ENCODE assay signal across 1 cellular context in genomic region chr14:105498430-105499255, GRCh38.
TF ChIP-seq lines count a peak whose summit lies in the region.

No MANE protein-coding gene starts in this region.

TF ChIP-seq in HepG2, 621 proteins besides CTCF, POLR2A, EP300 and RAD21 (continued from another document and continues in another):
- TF ChIP-seq BRCA1 (CRISPR knock-in tag; IDR thresholded peaks at IDR 0.05) (no peak), ZNF550 (CRISPR knock-in tag; IDR thresholded peaks at IDR 0.05; ENCODE audit: borderline replicate concordance) (no peak), FOXK2 (IDR thresholded peaks at IDR 0.05) (no peak), HOXA9 (CRISPR knock-in tag; IDR thresholded peaks at IDR 0.05; ENCODE audit: borderline replicate concordance) (no peak), ELK4 (CRISPR knock-in tag; IDR thresholded peaks at IDR 0.05; ENCODE audit: borderline replicate concordance) (no peak), FOXP4 (CRISPR knock-in tag; IDR thresholded peaks at IDR 0.05) (no peak), ZNF136 (CRISPR knock-in tag; IDR thresholded peaks at IDR 0.05; ENCODE audit: low read depth) (no peak), ZNF503 (CRISPR knock-in tag; IDR thresholded peaks at IDR 0.05) (no peak), FOSL1 (CRISPR knock-in tag; IDR thresholded peaks at IDR 0.05; ENCODE audit: borderline replicate concordance) (no peak), NFYB (CRISPR knock-in tag; IDR thresholded peaks at IDR 0.05) (no peak; the same call in 1 of the 2 replicates), SRSF1 (optimal IDR thresholded peaks at IDR 0.05; ENCODE audit: low read depth, low read length) (no peak), ZNF510 (CRISPR knock-in tag; IDR thresholded peaks at IDR 0.05; ENCODE audit: low read depth) (no peak), DMAP1 (CRISPR knock-in tag; IDR thresholded peaks at IDR 0.05) (no peak), NFYC (CRISPR knock-in tag; IDR thresholded peaks at IDR 0.05) (no peak; the same call in 1 of the 2 replicates), GATAD2A (CRISPR knock-in tag; IDR thresholded peaks at IDR 0.05) (no peak), HNF1A (IDR thresholded peaks at IDR 0.05; ENCODE audit: low read depth) (no peak), HNF1A (CRISPR knock-in tag; IDR thresholded peaks at IDR 0.05; ENCODE audit: borderline replicate concordance) (0 out of 2 replicates have a peak, but pooled peaks have one; percentile 1), KDM5A (IDR thresholded peaks at IDR 0.05; ENCODE audit: borderline replicate concordance, low read length) (no peak), MIXL1 (CRISPR knock-in tag; IDR thresholded peaks at IDR 0.05) (no peak), ZNF207 (IDR thresholded peaks at IDR 0.05; ENCODE audit: borderline replicate concordance) (no peak), HNF1B (CRISPR knock-in tag; IDR thresholded peaks at IDR 0.05) (no peak), RELA (CRISPR knock-in tag; IDR thresholded peaks at IDR 0.05) (no peak; the same call in 1 of the 2 replicates), ZBTB37 (CRISPR knock-in tag; IDR thresholded peaks at IDR 0.05) (no peak), NR2F2 (IDR thresholded peaks at IDR 0.05; ENCODE audit: borderline replicate concordance, low read depth) (no peak), PHF8 (CRISPR knock-in tag; IDR thresholded peaks at IDR 0.05) (no peak; the same call in 1 of the 2 replicates), MIER3 (CRISPR knock-in tag; IDR thresholded peaks at IDR 0.05; ENCODE audit: borderline replicate concordance) (no peak), ZNF513 (CRISPR knock-in tag; conservative IDR thresholded peaks at IDR 0.05) (no peak), ZMAT3 (CRISPR knock-in tag; conservative IDR thresholded peaks at IDR 0.05) (0 out of 2 replicates have a peak, but pooled peaks have one; percentile 8), ZBTB8A (CRISPR knock-in tag; IDR thresholded peaks at IDR 0.05; ENCODE audit: borderline replicate concordance, low read depth) (no peak), SIN3B (IDR thresholded peaks at IDR 0.05; ENCODE audit: low read length) (no peak), PBX2 (CRISPR knock-in tag; IDR thresholded peaks at IDR 0.05) (no peak), PRPF4 (IDR thresholded peaks at IDR 0.05; ENCODE audit: low read depth, low read length, poor library complexity, severe bottlenecking) (peak; percentile 90), IKZF4 (CRISPR knock-in tag; IDR thresholded peaks at IDR 0.05; ENCODE audit: borderline replicate concordance, low read depth, not compliant biosample characterization) (no peak), ZNF142 (CRISPR knock-in tag; IDR thresholded peaks at IDR 0.05) (no peak), NFRKB (IDR thresholded peaks at IDR 0.05) (no peak), ZNF138 (CRISPR knock-in tag; IDR thresholded peaks at IDR 0.05; ENCODE audit: low read depth) (0 out of 2 replicates have a peak, but pooled peaks have one; percentile 2), ZNF766 (CRISPR knock-in tag; IDR thresholded peaks at IDR 0.05; ENCODE audit: borderline replicate concordance) (no peak), ATF1 (CRISPR knock-in tag; IDR thresholded peaks at IDR 0.05) (no peak), ZNF629 (CRISPR knock-in tag; conservative IDR thresholded peaks at IDR 0.05) (no peak), ADNP (CRISPR knock-in tag; IDR thresholded peaks at IDR 0.05) (0 out of 2 replicates have a peak, but pooled peaks have one; percentile 37), ZKSCAN5 (CRISPR knock-in tag; IDR thresholded peaks at IDR 0.05) (no peak), ZNF235 (CRISPR knock-in tag; IDR thresholded peaks at IDR 0.05; ENCODE audit: borderline replicate concordance) (no peak)
